Comparison of ENCODE assay signal across 6 cellular contexts in the genomic region with DNA sequence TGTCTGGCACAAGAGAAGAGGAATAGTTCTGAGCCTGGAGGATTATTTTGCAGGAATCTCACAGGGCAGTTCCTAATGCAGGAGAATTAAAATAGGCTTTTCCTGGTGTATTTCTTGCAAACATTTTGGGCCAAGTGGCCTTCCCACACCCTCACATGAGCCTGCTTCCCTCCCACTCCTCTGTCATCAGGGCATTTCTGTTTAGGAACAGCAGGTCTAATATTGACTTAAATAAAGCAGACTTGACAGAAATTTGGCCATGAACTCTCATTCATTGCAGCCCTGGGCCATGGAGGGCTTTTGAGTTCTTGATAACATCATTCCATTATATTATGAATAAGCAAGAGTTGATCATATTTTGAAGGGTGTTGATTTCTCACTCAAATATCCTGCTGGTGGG. TPM values are rescaled to one million over a fixed set of nuclear protein-coding genes. Genes with fewer than 3 reads are reported as not detected.
"Had no signal": no experiment of that assay in that cellular context is flagged by ENCODE, and none has a peak within 500 bp of the region (broad histone marks: within the 10 kb centered on the region; RNA-seq: fewer than 3 reads in every experiment).

No MANE protein-coding gene starts in this region.

RNA-seq across cellular contexts. Expression of a gene that starts 4.6 kb away (rescaled TPM):
- total RNA-seq: GM23248, H4, H7, HT-29, IMR-90, K562 had no signal
- polyA plus RNA-seq: GM23248, IMR-90, K562 had no signal

RNA-seq across cellular contexts. Expression of a gene that starts 23.4 kb away (rescaled TPM):
- total RNA-seq: GM23248, H7, IMR-90, K562 had no signal
- polyA plus RNA-seq: GM23248, IMR-90, K562 had no signal

RNA-seq across cellular contexts. Expression of a gene that starts 25.3 kb away (rescaled TPM):
- total RNA-seq: GM23248, H4, H7, HT-29, IMR-90, K562 had no signal
- polyA plus RNA-seq: GM23248, IMR-90, K562 had no signal

RNA-seq across cellular contexts. Expression of a gene that starts 41.2 kb away (rescaled TPM):
- total RNA-seq: GM23248, H4, H7, IMR-90, K562 had no signal
- polyA plus RNA-seq: GM23248, IMR-90, K562 had no signal

RNA-seq across cellular contexts. Expression of a gene that starts 43.5 kb away (rescaled TPM):
- total RNA-seq: GM23248, H4, H7, HT-29, IMR-90, K562 had no signal
- polyA plus RNA-seq: GM23248, IMR-90, K562 had no signal
